Comparison of ENCODE assay signal across 8 cellular contexts in the genomic region with DNA sequence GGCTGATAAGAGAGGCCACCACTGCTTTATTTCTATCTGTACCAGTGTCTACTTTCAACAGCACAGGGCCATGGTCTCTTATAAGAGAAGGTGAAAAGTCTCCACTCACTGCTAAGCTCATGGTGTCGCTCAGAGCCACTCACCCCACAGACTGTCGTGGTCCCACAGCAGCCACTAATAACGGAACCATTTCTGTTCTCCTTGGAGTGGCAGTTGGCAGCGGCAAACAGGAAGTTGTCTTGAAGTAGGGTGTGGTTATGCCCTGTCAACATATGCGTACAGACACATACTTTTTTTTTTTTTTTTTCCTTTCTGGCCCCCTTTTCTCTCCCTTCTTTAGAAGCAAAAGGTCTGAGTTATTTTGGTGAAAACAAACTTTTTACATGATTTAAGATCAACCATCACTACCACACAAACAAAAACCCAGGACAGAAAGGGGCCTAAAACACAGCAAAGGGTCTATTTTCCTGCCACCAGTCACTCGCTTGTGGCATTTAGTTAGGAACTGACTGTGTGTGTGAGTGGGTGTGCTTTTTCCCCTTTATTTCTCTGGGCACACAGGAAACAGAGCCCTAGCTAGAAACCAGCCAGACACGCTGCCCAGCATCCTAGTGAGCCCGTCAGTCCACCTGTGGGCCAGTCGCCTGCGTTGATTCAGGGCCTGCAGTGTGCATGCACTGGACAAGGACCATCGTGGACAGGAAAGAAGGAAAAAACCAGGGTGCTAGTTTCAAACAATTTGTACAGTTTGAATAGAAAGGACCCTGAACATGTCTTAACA.
A peak's percentile ranks its signal among the peaks of the same experiment; 100 is the strongest.
DNase-seq lines count a peak whose midpoint lies in the region; ATAC-seq and TF ChIP-seq lines count a peak whose summit lies in the region.

No MANE protein-coding gene starts in this region.

- H3K27me3 Mint-ChIP-seq in activated naive CD4-positive, alpha-beta T cell treated with anti-CD3 and anti-CD28 coated beads, Interleukin-2, amount 10 ng/mL, durations not matched to agents 7 days and 5 days = no peaks in the 10 kb centered on the region
- H3K27me3 Mint-ChIP-seq in naive thymus-derived CD4-positive, alpha-beta T cell = no peaks in the 10 kb centered on the region
- peaks cover 4% of the 10 kb centered on the region for H3K27me3 Mint-ChIP-seq in endothelial cell (ENCODE audit: unreplicated experiment)

- ATAC-seq in HG02588 (IDR thresholded peaks at IDR 0.05; ENCODE audit: unreplicated experiment) = peak; percentile 59
- ATAC-seq in naive thymus-derived CD4-positive, alpha-beta T cell = peak; percentile 84

- peaks cover 50% of the 10 kb centered on the region in 2 donors for H3K4me1 ChIP-seq in naive thymus-derived CD4-positive, alpha-beta T cell (ENCODE audit: control insufficient read depth in 2 of 2, insufficient read depth in 2 of 2, low read length in 2 of 2)

- peak overlapping the region; percentile 59 for H3K27ac ChIP-seq in naive thymus-derived CD4-positive, alpha-beta T cell (ENCODE audit: low read depth, low read length)

- H3K27me3 ChIP-seq in naive thymus-derived CD4-positive, alpha-beta T cell (ENCODE audit: control insufficient read depth in 2 of 2, insufficient read depth in 2 of 2, low read length in 2 of 2) = no peaks in the 10 kb centered on the region

- DNase-seq in GM10266 (ENCODE audit: extremely low spot score) (peak; percentile 28), RPMI8226 (peak; percentile 23), C1 segment of cervical spinal cord (lab: John Stamatoyannopoulos, UW) (no peak), endothelial cell (ENCODE audit: low spot score) (no peak), NCI-H146 treated with DMSO at 0.1 percent for 48 hours (lab: John Stamatoyannopoulos, UW; ENCODE audit: unreplicated experiment) (no peak)
- peak; percentile 80 for DNase-seq in activated naive CD4-positive, alpha-beta T cell treated with anti-CD3 and anti-CD28 coated beads, Interleukin-2, amount 10 ng/mL, durations not matched to agents 7 days and 5 days
- DNase-seq in naive thymus-derived CD4-positive, alpha-beta T cell = peak; percentile 16 to 73 (median 57)

- intact Hi-C loops in naive thymus-derived CD4-positive, alpha-beta T cell (cut with micrococcal nuclease) = loop anchor here (1.0 to 5.0 kb wide), 8 partner anchors 13 to 604 kb away; a partner anchor contains a TSS

- H3K9me3 ChIP-seq in naive thymus-derived CD4-positive, alpha-beta T cell (ENCODE audit: control insufficient read depth in 2 of 3, low read length in 3 of 3) = no peaks in the 10 kb centered on the region

- no peak for TF ChIP-seq CTCF in GM10266 (IDR thresholded peaks at IDR 0.05; ENCODE audit: control insufficient read depth, insufficient read depth, low read depth, missing control alignments)
- no peak for TF ChIP-seq CTCF in endothelial cell (IDR thresholded peaks at IDR 0.05; ENCODE audit: unreplicated experiment)

- POLR2A ChIA-PET in naive thymus-derived CD4-positive, alpha-beta T cell (lab: Charles Lee) = interaction anchor here (0.6 to 5.8 kb wide), 5 partner anchors 12 to 344 kb away, joined by 3 to 60 read pairs (median 4); no protein-coding TSS in a partner anchor

- H3K27ac Mint-ChIP-seq in activated naive CD4-positive, alpha-beta T cell treated with anti-CD3 and anti-CD28 coated beads, Interleukin-2, amount 10 ng/mL, durations not matched to agents 7 days and 5 days = peak overlapping the region; percentile 94
- H3K27ac Mint-ChIP-seq in naive thymus-derived CD4-positive, alpha-beta T cell = peak overlapping the region; percentile 87 to 99 (median 95)
- H3K27ac Mint-ChIP-seq in endothelial cell (ENCODE audit: unreplicated experiment) = no peak overlapping the region

- H3K4me3 Mint-ChIP-seq in activated naive CD4-positive, alpha-beta T cell treated with anti-CD3 and anti-CD28 coated beads, Interleukin-2, amount 10 ng/mL, durations not matched to agents 7 days and 5 days = peak overlapping the region; percentile 83
- H3K4me3 Mint-ChIP-seq in naive thymus-derived CD4-positive, alpha-beta T cell = peak overlapping the region; percentile 76 to 97 (median 86)
- H3K4me3 Mint-ChIP-seq in endothelial cell (ENCODE audit: unreplicated experiment) = no peak overlapping the region

- no peaks in the 10 kb centered on the region for H3K36me3 ChIP-seq in naive thymus-derived CD4-positive, alpha-beta T cell (ENCODE audit: control insufficient read depth in 2 of 3, insufficient read depth in 3 of 3, low read length in 3 of 3)

- no peaks in the 10 kb centered on the region for H3K9me3 Mint-ChIP-seq in activated naive CD4-positive, alpha-beta T cell treated with anti-CD3 and anti-CD28 coated beads, Interleukin-2, amount 10 ng/mL, durations not matched to agents 7 days and 5 days
- peaks cover 0 to 3% (median 0%) of the 10 kb centered on the region in 11 donors for H3K9me3 Mint-ChIP-seq in naive thymus-derived CD4-positive, alpha-beta T cell
- H3K9me3 Mint-ChIP-seq in endothelial cell (ENCODE audit: unreplicated experiment) = no peaks in the 10 kb centered on the region

- H3K4me3 ChIP-seq in naive thymus-derived CD4-positive, alpha-beta T cell (ENCODE audit: low read length) = peak overlapping the region; percentile 37

- peaks cover 21% of the 10 kb centered on the region for H3K36me3 Mint-ChIP-seq in activated naive CD4-positive, alpha-beta T cell treated with anti-CD3 and anti-CD28 coated beads, Interleukin-2, amount 10 ng/mL, durations not matched to agents 7 days and 5 days
- peaks cover 3 to 22% (median 11%) of the 10 kb centered on the region in 5 donors for H3K36me3 Mint-ChIP-seq in naive thymus-derived CD4-positive, alpha-beta T cell
- no peaks in the 10 kb centered on the region for H3K36me3 Mint-ChIP-seq in endothelial cell (ENCODE audit: low read depth, unreplicated experiment)

- CTCF ChIA-PET in activated naive CD4-positive, alpha-beta T cell treated with anti-CD3 and anti-CD28 coated beads, Interleukin-2, amount 10 ng/mL, durations not matched to agents 7 days and 5 days (lab: Charles Lee) = interaction anchor here (0.6 to 3.7 kb wide), 6 partner anchors 11 to 350 kb away, joined by 3 to 31 read pairs (median 10); no protein-coding TSS in a partner anchor
- CTCF ChIA-PET in naive thymus-derived CD4-positive, alpha-beta T cell (lab: Charles Lee) = interaction anchor here (0.7 to 0.8 kb wide), 2 partner anchors 83 to 145 kb away, joined by 5 to 6 read pairs; no protein-coding TSS in a partner anchor

- H3K4me1 Mint-ChIP-seq in activated naive CD4-positive, alpha-beta T cell treated with anti-CD3 and anti-CD28 coated beads, Interleukin-2, amount 10 ng/mL, durations not matched to agents 7 days and 5 days = peaks cover 67% of the 10 kb centered on the region
- H3K4me1 Mint-ChIP-seq in naive thymus-derived CD4-positive, alpha-beta T cell = peaks cover 54 to 94% (median 91%) of the 10 kb centered on the region in 7 donors
- H3K4me1 Mint-ChIP-seq in endothelial cell (ENCODE audit: unreplicated experiment) = peaks cover 7% of the 10 kb centered on the region

Comparison
In these comparisons a context has a peak if more than half of its experiments do, and no peak if none do; other contexts are left out.
1. DNase-seq: peak in GM10266 (single experiment), RPMI8226 (single experiment), activated naive CD4-positive, alpha-beta T cell treated with anti-CD3 and anti-CD28 coated beads, Interleukin-2, amount 10 ng/mL, durations not matched to agents 7 days and 5 days (single experiment) and naive thymus-derived CD4-positive, alpha-beta T cell (9 of 9); none in C1 segment of cervical spinal cord (0 of 14), endothelial cell (single experiment) and NCI-H146 treated with DMSO at 0.1 percent for 48 hours (single experiment).